ENCODE assay signal across 8 cellular contexts in genomic region chr10:110918633-110919348, GRCh38. TPM values are rescaled to one million over a fixed set of nuclear protein-coding genes. Genes with fewer than 3 reads are reported as not detected.
A peak's percentile ranks its signal among the peaks of the same experiment; 100 is the strongest.
DNase-seq lines count a peak whose midpoint lies in the region; ATAC-seq, FAIRE-seq and TF ChIP-seq lines count a peak whose summit lies in the region.

TSS of gene BBIP1 (minus strand) at chr10:110919180. CDS start at chr10:110918157, 1,023 bp downstream.

- H3K27ac ChIP-seq in A549 (peak within 1 kb of the TSS; percentile 95 to 98), keratinocyte (ENCODE audit: control insufficient read depth, insufficient read depth, low read length) (peak within 1 kb of the TSS; percentile 94)

- peak; percentile 59 for TF ChIP-seq POLR2A in A549 (IDR thresholded peaks at IDR 0.05; ENCODE audit: low read length)

- H3K4me3 ChIP-seq in A549 (peak within 1 kb of the TSS; percentile 78), keratinocyte (ENCODE audit: control insufficient read depth in 2 of 3, extremely low read depth in 1 of 3, insufficient read depth in 2 of 3, low read depth in 1 of 3, low read length in 3 of 3) (peak within 1 kb of the TSS; percentile 74 to 98 (median 97))

- H3K79me2 ChIP-seq in keratinocyte (ENCODE audit: control insufficient read depth, insufficient read depth, low read length): peaks cover 39% of the 10 kb centered on the region

- 2% methylated on average over 24 of the region's 42 CpGs for WGBS in A549 (ENCODE audit: missing lambda C conversion rate)

- no peaks in the 10 kb centered on the region for H3K9me3 ChIP-seq in A549
- H3K9me3 ChIP-seq in keratinocyte (ENCODE audit: control insufficient read depth, low read depth, low read length): no peaks in the 10 kb centered on the region

- CTCF ChIA-PET in A549 (lab: Yijun Ruan, JAX): interaction anchor here (0.7 to 2.3 kb wide), 7 partner anchors 9 to 247 kb away, joined by 3 to 8 read pairs (median 4); partner anchors contain the start of gene PDCD4

- no peak for TF ChIP-seq CTCF in A549 (IDR thresholded peaks at IDR 0.05)
- no peak for TF ChIP-seq CTCF in GM13977 (IDR thresholded peaks at IDR 0.05; ENCODE audit: extremely low read depth, insufficient read depth, missing control alignments)
- TF ChIP-seq CTCF in keratinocyte (optimal IDR thresholded peaks at IDR 0.05 in 1 of 3, IDR thresholded peaks at IDR 0.05 in 1 of 3, conservative IDR thresholded peaks at IDR 0.05 in 1 of 3; ENCODE audit: extremely low read depth in 1 of 3, insufficient read depth in 2 of 3, low read length in 3 of 3): no peak

- peak within 1 kb of the TSS; percentile 90 for H2AFZ ChIP-seq in keratinocyte (ENCODE audit: control insufficient read depth, low read length)

- TF ChIP-seq EP300 in A549 (IDR thresholded peaks at IDR 0.05): no peak

- no peaks in the 10 kb centered on the region for H3K36me3 ChIP-seq in keratinocyte (ENCODE audit: control insufficient read depth in 2 of 2, extremely low read depth in 1 of 2, insufficient read depth in 2 of 2, low read length in 2 of 2)

- H3K4me2 ChIP-seq in A549 (peak within 1 kb of the TSS; percentile 90), keratinocyte (ENCODE audit: control insufficient read depth, extremely low read depth, insufficient read depth, low read depth, low read length) (peak within 1 kb of the TSS; percentile 97)

- FAIRE-seq in A549 (lab: Jason Lieb, UNC): peak; percentile 90
- FAIRE-seq in keratinocyte (lab: Jason Lieb, UNC): peak; percentile 87

- in situ Hi-C loops in GM13977 (cut with MboI; ENCODE audit: low pct_unique_long_range_greater_than_20kb, low sequenced_read_pairs, unreplicated experiment): loop anchor here (25.0 kb wide), 1 partner anchor 306 kb away; no protein-coding TSS in a partner anchor

- H3K27me3 ChIP-seq in keratinocyte (ENCODE audit: control insufficient read depth, extremely low read depth, insufficient read depth, low read length): no peaks in the 10 kb centered on the region

- H3K4me1 ChIP-seq in A549 (peaks cover 50% of the 10 kb centered on the region), keratinocyte (ENCODE audit: control insufficient read depth, extremely low read depth, insufficient read depth, low read length) (peaks cover 10% of the 10 kb centered on the region)

- H3K9ac ChIP-seq in keratinocyte (ENCODE audit: control insufficient read depth, extremely low read depth, insufficient read depth, low read length): peak within 1 kb of the TSS; percentile 97

- peak; percentile 86 to 96 for ATAC-seq in A549
- ATAC-seq in HG02763 (IDR thresholded peaks at IDR 0.05; ENCODE audit: unreplicated experiment): peak; percentile 50

- dilution Hi-C loops in keratinocyte (cut with MboI; ENCODE audit: extremely low pct_ligation_motif_present, low sequenced_read_pairs): no loop called here

- no peaks in the 10 kb centered on the region for H4K20me1 ChIP-seq in keratinocyte (ENCODE audit: control insufficient read depth, extremely low read depth, insufficient read depth, low read length)

- intact Hi-C loops in T-helper 1 cell treated with Interleukin-12 subunit alpha and Interleukin-12 subunit beta and Interleukin-4 antibody, amounts not matched to agents 30 ng/mL and 1 ng/mL, for 36 hours (cut with micrococcal nuclease): loop anchor here (1.0 to 5.0 kb wide), 21 partner anchors 25 to 1456 kb away; partner anchors contain the start of genes ACSL5, ADD3, DUSP5 and GPAM

- POLR2A ChIA-PET in A549 (lab: Yijun Ruan, JAX): interaction anchor here (0.6 to 2.6 kb wide), 25 partner anchors 9 to 614 kb away, joined by 3 to 20 read pairs (median 4); partner anchors contain the start of genes ADRA2A, PDCD4, RBM20 and SMNDC1

- TF ChIP-seq RAD21 in A549 (conservative IDR thresholded peaks at IDR 0.05 in 1 of 2, IDR thresholded peaks at IDR 0.05 in 1 of 2): no peak

- peak; percentile 92 to 99 for DNase-seq in A549 (ENCODE audit: low read depth in 1 of 2, low spot score in 1 of 2)
- peak; percentile 94 for DNase-seq in GM13977 (ENCODE audit: low spot score)
- DNase-seq in NCI-H128 (lab: John Stamatoyannopoulos, UW; ENCODE audit: unreplicated experiment): peak; percentile 95
- peak; percentile 78 for DNase-seq in cerebellum (ENCODE audit: low spot score)
- DNase-seq in keratinocyte (ENCODE audit: low read depth, low spot score): peak; percentile 95
- DNase-seq in smooth muscle cell of the brain vasculature (ENCODE audit: low read depth, low spot score): peak; percentile 100

- no peaks in the 10 kb centered on the region for H3K9me1 ChIP-seq in keratinocyte (ENCODE audit: control insufficient read depth, extremely low read depth, insufficient read depth, low read length)

TF ChIP-seq in A549, 52 proteins besides CTCF, POLR2A, EP300 and RAD21 (continues in another document):
- TF ChIP-seq RCOR1 (IDR thresholded peaks at IDR 0.05; ENCODE audit: low read depth, low read length): no peak
- no peak for TF ChIP-seq CBX2 (IDR thresholded peaks at IDR 0.05; ENCODE audit: borderline replicate concordance, low read depth)
- no peak for TF ChIP-seq KDM1A (IDR thresholded peaks at IDR 0.05; ENCODE audit: low read depth)
- no peak for TF ChIP-seq MAFK (IDR thresholded peaks at IDR 0.05; ENCODE audit: partially characterized antibody)
- no peak for TF ChIP-seq MAZ (IDR thresholded peaks at IDR 0.05; ENCODE audit: borderline replicate concordance, low read depth, low read length)
- no peak for TF ChIP-seq SREBF2 (IDR thresholded peaks at IDR 0.05)
- TF ChIP-seq CEBPB (IDR thresholded peaks at IDR 0.05): 0 out of 4 replicates have a peak, but pooled peaks of 1 of the 2 experiments have one; percentile 27
- TF ChIP-seq POLR2AphosphoS2 (conservative IDR thresholded peaks at IDR 0.05; ENCODE audit: low read length): no peak
- TF ChIP-seq PBX3 (IDR thresholded peaks at IDR 0.05): 0 out of 2 replicates have a peak, but pooled peaks have one; percentile 22
- TF ChIP-seq E2F6 (IDR thresholded peaks at IDR 0.05; ENCODE audit: borderline replicate concordance, low read depth): no peak
- TF ChIP-seq MYC (IDR thresholded peaks at IDR 0.05; ENCODE audit: borderline replicate concordance, low read length): peak; percentile 9
- no peak for TF ChIP-seq SMC3 (IDR thresholded peaks at IDR 0.05)
- TF ChIP-seq CHD4 (IDR thresholded peaks at IDR 0.05; ENCODE audit: borderline replicate concordance): no peak
- no peak for TF ChIP-seq CHD2 (IDR thresholded peaks at IDR 0.05; ENCODE audit: low read length, partially characterized antibody)
- TF ChIP-seq BCL3 (IDR thresholded peaks at IDR 0.05): peak; percentile 66; the same call in 1 of the 3 replicates
- no peak for TF ChIP-seq NFE2L2 (conservative IDR thresholded peaks at IDR 0.05; ENCODE audit: low read length)
- no peak for TF ChIP-seq CBX8 (IDR thresholded peaks at IDR 0.05)
- no peak for TF ChIP-seq KDM5A (IDR thresholded peaks at IDR 0.05)
- no peak for TF ChIP-seq RARB (CRISPR knock-in tag; IDR thresholded peaks at IDR 0.05)
- no peak for TF ChIP-seq HEYL (CRISPR knock-in tag; IDR thresholded peaks at IDR 0.05)
- no peak for TF ChIP-seq RNF2 (IDR thresholded peaks at IDR 0.05; ENCODE audit: borderline replicate concordance, low read depth)
- no peak for TF ChIP-seq NR3C1 (IDR thresholded peaks at IDR 0.05)
- no peak for TF ChIP-seq JUNB (IDR thresholded peaks at IDR 0.05)

RNA-seq across cellular contexts. Expression of gene BBIP1, which starts in this region (rescaled TPM):
- 73.5 and 83.4 TPM in 2 replicates for polyA plus RNA-seq in A549 (2011; rRNA removed)
- polyA plus RNA-seq in A549 (2012; cell fraction: cytosol; rRNA removed): 13.0 and 15.9 TPM in 2 replicates
- polyA plus RNA-seq in A549 (2012; cell fraction: nucleus; rRNA removed): 6.2 and 10.1 TPM in 2 replicates
- polyA plus RNA-seq in A549 (2017; fragmentation: RNase III; extraction: RNeasy Plus Mini Kit Qiagen cat#74134 plus additional on column Dnase treatment): 57.2 to 64.1 TPM (median 59.6 TPM) in 3 replicates
- 9.9 and 10.8 TPM in 2 replicates for polyA minus RNA-seq in A549 (2011; rRNA and poly(A)+ RNA removed)
- total RNA-seq in T-helper 1 cell treated with Interleukin-12 subunit alpha and Interleukin-12 subunit beta and Interleukin-4 antibody, amounts not matched to agents 30 ng/mL and 1 ng/mL, for 36 hours: 18.8 and 19.2 TPM in 2 replicates
- total RNA-seq in cerebellum: 44.1 TPM
- 12.8 to 30.4 TPM (median 13.9 TPM) in 3 replicates for polyA plus RNA-seq in keratinocyte
- 38.6 TPM for polyA plus RNA-seq in keratinocyte (2011; ENCODE audit: low read depth)
- polyA plus RNA-seq in keratinocyte (2011; cell fraction: cytosol; rRNA removed): 12.0 and 26.0 TPM in 2 replicates
- 9.2 and 14.1 TPM in 2 replicates for polyA plus RNA-seq in keratinocyte (2011; cell fraction: nucleus; rRNA removed)
- 15.0 and 23.7 TPM in 2 replicates for polyA plus RNA-seq in keratinocyte (2012; ENCODE audit: low replicate concordance)
- polyA minus RNA-seq in keratinocyte: 2.4 to 22.3 TPM (median 4.6 TPM) in 3 replicates
- 6.5 TPM for polyA minus RNA-seq in keratinocyte (2011; cell fraction: cytosol; rRNA and poly(A)+ RNA removed)
- 2.7 and 3.0 TPM in 2 replicates for polyA minus RNA-seq in keratinocyte (2011; cell fraction: nucleus; rRNA and poly(A)+ RNA removed)

Comparison
In these comparisons a context has a peak if more than half of its experiments do, and no peak if none do; other contexts are left out.
1. Peak in every context shown above with its lines: DNase-seq, ATAC-seq, H3K4me3 ChIP-seq and H3K27ac ChIP-seq.